17 cellular contexts compared by ENCODE assay signal in genomic region chr20:32756156-32756555, GRCh38. TPM values are rescaled to one million over a fixed set of nuclear protein-coding genes. Genes with fewer than 3 reads are reported as not detected.
DNase-seq lines count a peak whose midpoint lies in the region; ATAC-seq and TF ChIP-seq lines count a peak whose summit lies in the region.
"Had no signal": no experiment of that assay in that cellular context is flagged by ENCODE, and none has a peak within 500 bp of the region (broad histone marks: within the 10 kb centered on the region; RNA-seq: fewer than 3 reads in every experiment).

No MANE protein-coding gene starts in this region.

- 0 out of 2 replicates have a peak overlapping the region, but pooled peaks have one; percentile 2 for H3K27ac ChIP-seq in HUES6 (ENCODE audit: low read depth, low read length)
- no peak overlapping the region for H3K27ac ChIP-seq in endodermal cell (ENCODE audit: low read depth, low read length)
- H3K27ac ChIP-seq: 22Rv1, A549, C4-2B, HL-60 had no signal

- H3K4me1 ChIP-seq in HUES6 (ENCODE audit: control insufficient read depth, insufficient read depth, low read length) (peaks cover 36% of the 10 kb centered on the region), endodermal cell (ENCODE audit: control insufficient read depth, insufficient read depth, low read length) (no peaks in the 10 kb centered on the region)

- DNase-seq in activated naive CD4-positive, alpha-beta T cell treated with anti-CD3 and anti-CD28 coated beads, Interleukin-2, amount 10 ng/mL, durations not matched to agents 7 days and 5 days: no peak
- DNase-seq in endodermal cell: no peak
- no peak for DNase-seq in ureter (ENCODE audit: low spot score)
- DNase-seq: AML-193; CD4-positive, alpha-beta memory T cell; DMS153; DMS79; GDM1; HCEC 1CT had no signal

- H3K9ac ChIP-seq in HUES6 (ENCODE audit: low read length): no peak overlapping the region
- no peak overlapping the region for H3K9ac ChIP-seq in endodermal cell (ENCODE audit: extremely low read depth, low read length, poor library complexity, severe bottlenecking)

- H3K27me3 Mint-ChIP-seq in activated naive CD4-positive, alpha-beta T cell treated with anti-CD3 and anti-CD28 coated beads, Interleukin-2, amount 50 U/mL, for 24 hours: no peaks in the 10 kb centered on the region
- H3K27me3 Mint-ChIP-seq in activated naive CD4-positive, alpha-beta T cell treated with anti-CD3 and anti-CD28 coated beads, Interleukin-2, amount 10 ng/mL, durations not matched to agents 7 days and 5 days: no peaks in the 10 kb centered on the region
- no peaks in the 10 kb centered on the region for H3K27me3 Mint-ChIP-seq in endodermal cell (ENCODE audit: insufficient read depth)
- H3K27me3 Mint-ChIP-seq: CD4-positive, alpha-beta memory T cell had no signal

- H3K4me1 Mint-ChIP-seq in activated naive CD4-positive, alpha-beta T cell treated with anti-CD3 and anti-CD28 coated beads, Interleukin-2, amount 50 U/mL, for 24 hours: peaks cover 1% of the 10 kb centered on the region
- H3K4me1 Mint-ChIP-seq in activated naive CD4-positive, alpha-beta T cell treated with anti-CD3 and anti-CD28 coated beads, Interleukin-2, amount 10 ng/mL, durations not matched to agents 7 days and 5 days: peaks cover 6% of the 10 kb centered on the region
- peaks cover 23% of the 10 kb centered on the region for H3K4me1 Mint-ChIP-seq in endodermal cell

- H3K27ac Mint-ChIP-seq in activated naive CD4-positive, alpha-beta T cell treated with anti-CD3 and anti-CD28 coated beads, Interleukin-2, amount 50 U/mL, for 24 hours: peak overlapping the region; percentile 23
- no peak overlapping the region for H3K27ac Mint-ChIP-seq in activated naive CD4-positive, alpha-beta T cell treated with anti-CD3 and anti-CD28 coated beads, Interleukin-2, amount 10 ng/mL, durations not matched to agents 7 days and 5 days
- peak overlapping the region; percentile 26 for H3K27ac Mint-ChIP-seq in endodermal cell
- H3K27ac Mint-ChIP-seq: CD4-positive, alpha-beta memory T cell had no signal

- H3K4me3 ChIP-seq in HUES6 (ENCODE audit: low read depth, low read length) (no peak overlapping the region), endodermal cell (ENCODE audit: low read length) (no peak overlapping the region)
- H3K4me3 ChIP-seq: A549 had no signal

- no peaks in the 10 kb centered on the region for H3K9me3 Mint-ChIP-seq in activated naive CD4-positive, alpha-beta T cell treated with anti-CD3 and anti-CD28 coated beads, Interleukin-2, amount 50 U/mL, for 24 hours
- no peaks in the 10 kb centered on the region for H3K9me3 Mint-ChIP-seq in activated naive CD4-positive, alpha-beta T cell treated with anti-CD3 and anti-CD28 coated beads, Interleukin-2, amount 10 ng/mL, durations not matched to agents 7 days and 5 days
- no peaks in the 10 kb centered on the region for H3K9me3 Mint-ChIP-seq in endodermal cell
- H3K9me3 Mint-ChIP-seq: CD4-positive, alpha-beta memory T cell had no signal

- no peaks in the 10 kb centered on the region for H3K27me3 ChIP-seq in HUES6 (ENCODE audit: control insufficient read depth, insufficient read depth, low read length)
- H3K27me3 ChIP-seq in endodermal cell (ENCODE audit: control insufficient read depth, insufficient read depth, low read length, poor library complexity, severe bottlenecking): no peaks in the 10 kb centered on the region

- CTCF ChIA-PET in activated naive CD4-positive, alpha-beta T cell treated with anti-CD3 and anti-CD28 coated beads, Interleukin-2, amount 10 ng/mL, durations not matched to agents 7 days and 5 days (lab: Charles Lee): interaction anchor here (0.9 kb wide), 1 partner anchor 22 kb away, joined by 3 read pairs; no protein-coding TSS in a partner anchor

- no peaks in the 10 kb centered on the region for H3K36me3 Mint-ChIP-seq in activated naive CD4-positive, alpha-beta T cell treated with anti-CD3 and anti-CD28 coated beads, Interleukin-2, amount 50 U/mL, for 24 hours
- H3K36me3 Mint-ChIP-seq in activated naive CD4-positive, alpha-beta T cell treated with anti-CD3 and anti-CD28 coated beads, Interleukin-2, amount 10 ng/mL, durations not matched to agents 7 days and 5 days: no peaks in the 10 kb centered on the region
- H3K36me3 Mint-ChIP-seq in endodermal cell (ENCODE audit: low read depth): no peaks in the 10 kb centered on the region
- H3K36me3 Mint-ChIP-seq: CD4-positive, alpha-beta memory T cell had no signal

- no peak for TF ChIP-seq CTCF in endodermal cell (conservative IDR thresholded peaks at IDR 0.05)

- no peak overlapping the region for H3K4me3 Mint-ChIP-seq in activated naive CD4-positive, alpha-beta T cell treated with anti-CD3 and anti-CD28 coated beads, Interleukin-2, amount 50 U/mL, for 24 hours
- no peak overlapping the region for H3K4me3 Mint-ChIP-seq in activated naive CD4-positive, alpha-beta T cell treated with anti-CD3 and anti-CD28 coated beads, Interleukin-2, amount 10 ng/mL, durations not matched to agents 7 days and 5 days
- no peak overlapping the region for H3K4me3 Mint-ChIP-seq in endodermal cell
- H3K4me3 Mint-ChIP-seq: CD4-positive, alpha-beta memory T cell had no signal

- ATAC-seq in HG03095 (IDR thresholded peaks at IDR 0.05; ENCODE audit: unreplicated experiment): no peak
- ATAC-seq in GM19328 (IDR thresholded peaks at IDR 0.05; ENCODE audit: unreplicated experiment): no peak
- ATAC-seq: A549 had no signal

- 67 to 71% methylated on average over 2 to 3 of the region's 5 CpGs for WGBS in endodermal cell (ENCODE audit: insufficient coverage in 1 of 2, insufficient read length in 1 of 2), 2 experiments

- no peaks in the 10 kb centered on the region for H3K36me3 ChIP-seq in HUES6 (ENCODE audit: control insufficient read depth, insufficient read depth, low read length)
- no peaks in the 10 kb centered on the region for H3K36me3 ChIP-seq in endodermal cell (ENCODE audit: control insufficient read depth, insufficient read depth, low read length)

- H3K9me3 ChIP-seq in HUES6 (ENCODE audit: control insufficient read depth, insufficient read depth, low read depth, low read length) (no peaks in the 10 kb centered on the region), endodermal cell (ENCODE audit: control insufficient read depth, low read length) (no peaks in the 10 kb centered on the region)
- H3K9me3 ChIP-seq: A549 had no signal

RNA-seq across cellular contexts. Expression of gene DNMT3B, which starts 6.0 kb away (rescaled TPM):
- total RNA-seq in endodermal cell (100 to 1,000 TPM in 1 of 2 donors, 10 to 100 TPM in 1; 82.1 to 283 TPM), ureter (3.4 TPM)
- polyA plus RNA-seq in endodermal cell (2013, experiment 1 of 2): 68.5 TPM
- 50.5 TPM for polyA plus RNA-seq in endodermal cell (2013, experiment 2 of 2)

RNA-seq across cellular contexts. Expression of gene COMMD7, which starts 12.9 kb away (rescaled TPM):
- total RNA-seq in endodermal cell: 10 to 100 TPM; 21.2 to 49.2 TPM
- polyA plus RNA-seq in endodermal cell (2013, experiment 1 of 2): 43.4 TPM
- 41.9 TPM for polyA plus RNA-seq in endodermal cell (2013, experiment 2 of 2)
- total RNA-seq in ureter: 57.2 TPM

Comparison
In these comparisons a context has a peak if more than half of its experiments do, and no peak if none do; other contexts are left out.
1. RNA of gene DNMT3B, which starts 6.0 kb away (total RNA-seq): 82.1 to 283 TPM in endodermal cell; 3.4 TPM in ureter (single experiment); every median in the first group is over 10 times any median in the second.